21 cellular contexts compared by ENCODE assay signal in the genomic region with DNA sequence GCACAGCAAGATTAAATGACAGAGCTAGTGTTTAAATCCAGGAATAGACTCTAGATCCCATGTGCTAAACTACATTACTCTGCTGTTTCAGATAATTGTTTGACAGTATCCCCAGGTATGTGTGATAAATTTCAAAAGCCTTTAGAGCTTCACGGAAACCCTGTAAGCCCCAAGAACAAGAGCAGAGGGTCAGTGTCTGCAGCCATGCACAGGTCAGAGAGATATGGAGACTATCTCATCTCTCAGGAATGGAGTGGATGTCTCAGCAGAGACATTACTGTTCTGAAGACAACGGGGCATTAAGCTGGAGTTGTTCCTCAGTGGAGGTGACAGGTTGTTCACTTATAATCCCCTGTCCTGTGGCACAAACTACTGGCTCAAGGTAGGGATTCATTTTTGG.
DNase-seq lines count a peak whose midpoint lies in the region; ATAC-seq and TF ChIP-seq lines count a peak whose summit lies in the region.
"Had no signal": no experiment of that assay in that cellular context is flagged by ENCODE, and none has a peak within 500 bp of the region (broad histone marks: within the 10 kb centered on the region; RNA-seq: fewer than 3 reads in every experiment).

No MANE protein-coding gene starts in this region.

- no peaks in the 10 kb centered on the region for H3K27me3 Mint-ChIP-seq in T-helper 2 cell treated with Interferon-gamma antibody and Interleukin-4, amounts not matched to agents 5 μg/mL and 100 μg/mL, for 36 hours (ENCODE audit: low read depth)
- H3K27me3 Mint-ChIP-seq in natural killer cell treated with Interleukin-12 subunit alpha and Interleukin-12 subunit beta and Interleukin-15 and Interleukin-18, amount 100 ng/mL, for 72 hours = no peaks in the 10 kb centered on the region
- H3K27me3 Mint-ChIP-seq in natural killer cell (ENCODE audit: low read depth in 2 of 2) = no peaks in the 10 kb centered on the region

- no peaks in the 10 kb centered on the region for H3K9me3 Mint-ChIP-seq in T-helper 2 cell treated with Interferon-gamma antibody and Interleukin-4, amounts not matched to agents 5 μg/mL and 100 μg/mL, for 36 hours
- H3K9me3 Mint-ChIP-seq in natural killer cell treated with Interleukin-12 subunit alpha and Interleukin-12 subunit beta and Interleukin-15 and Interleukin-18, amount 100 ng/mL, for 72 hours = no peaks in the 10 kb centered on the region
- H3K9me3 Mint-ChIP-seq in natural killer cell = no peaks in the 10 kb centered on the region
- H3K9me3 Mint-ChIP-seq: GM23338, H9 had no signal

- peaks cover 34% of the 10 kb centered on the region for H3K4me1 Mint-ChIP-seq in T-helper 2 cell treated with Interferon-gamma antibody and Interleukin-4, amounts not matched to agents 5 μg/mL and 100 μg/mL, for 36 hours (ENCODE audit: low read depth)
- peaks cover 30 to 47% of the 10 kb centered on the region in 2 donors for H3K4me1 Mint-ChIP-seq in natural killer cell treated with Interleukin-12 subunit alpha and Interleukin-12 subunit beta and Interleukin-15 and Interleukin-18, amount 100 ng/mL, for 72 hours (ENCODE audit: low read depth in 2 of 2)
- H3K4me1 Mint-ChIP-seq in natural killer cell = peaks cover 8 to 16% of the 10 kb centered on the region in 2 donors
- H3K4me1 Mint-ChIP-seq: GM23338, H9 had no signal

- peak overlapping the region; percentile 22 for H3K4me3 Mint-ChIP-seq in T-helper 2 cell treated with Interferon-gamma antibody and Interleukin-4, amounts not matched to agents 5 μg/mL and 100 μg/mL, for 36 hours
- H3K4me3 Mint-ChIP-seq in natural killer cell treated with Interleukin-12 subunit alpha and Interleukin-12 subunit beta and Interleukin-15 and Interleukin-18, amount 100 ng/mL, for 72 hours = peak overlapping the region; percentile 85
- no peak overlapping the region for H3K4me3 Mint-ChIP-seq in natural killer cell
- H3K4me3 Mint-ChIP-seq: CD14-positive monocyte, GM23338, H9 had no signal

- TF ChIP-seq CTCF in natural killer cell (IDR thresholded peaks at IDR 0.05) = no peak

- intact Hi-C loops in natural killer cell (cut with micrococcal nuclease) = no loop called here

- peaks cover 14% of the 10 kb centered on the region for H3K36me3 Mint-ChIP-seq in T-helper 2 cell treated with Interferon-gamma antibody and Interleukin-4, amounts not matched to agents 5 μg/mL and 100 μg/mL, for 36 hours (ENCODE audit: low read depth)
- peaks cover 6% of the 10 kb centered on the region for H3K36me3 Mint-ChIP-seq in natural killer cell treated with Interleukin-12 subunit alpha and Interleukin-12 subunit beta and Interleukin-15 and Interleukin-18, amount 100 ng/mL, for 72 hours
- H3K36me3 Mint-ChIP-seq in natural killer cell = no peaks in the 10 kb centered on the region

- ATAC-seq in natural killer cell treated with Interleukin-12 subunit alpha and Interleukin-12 subunit beta and Interleukin-15 and Interleukin-18, amount 100 ng/mL, for 72 hours = no peak
- ATAC-seq in natural killer cell = no peak
- ATAC-seq: GM23338 had no signal

- no peak for DNase-seq in T-helper 2 cell treated with Interferon-gamma antibody and Interleukin-4, amounts not matched to agents 5 μg/mL and 100 μg/mL, for 36 hours (ENCODE audit: low spot score)
- DNase-seq in T-helper 2 cell (no peak), natural killer cell (no peak), islet precursor cell (peak; percentile 55), T-helper 1 cell (no peak), GF-D8 (lab: John Stamatoyannopoulos, UW) (no peak), middle frontal gyrus (ENCODE audit: extremely low spot score, low spot score) (no peak)
- no peak for DNase-seq in natural killer cell treated with Interleukin-12 subunit alpha and Interleukin-12 subunit beta and Interleukin-15 and Interleukin-18, amount 100 ng/mL, for 72 hours (ENCODE audit: low spot score)
- DNase-seq: BE2C, DMS53, H9, KG1, MG63, NCI-H1105 treated with DMSO at 0.1 percent for 48 hours, NCI-H146, NCI-H2029, NCI-H446, NCI-H524 treated with DMSO at 0.1 percent for 48 hours, NCI-H774 had no signal

- no peak overlapping the region for H3K27ac Mint-ChIP-seq in T-helper 2 cell treated with Interferon-gamma antibody and Interleukin-4, amounts not matched to agents 5 μg/mL and 100 μg/mL, for 36 hours
- H3K27ac Mint-ChIP-seq in natural killer cell treated with Interleukin-12 subunit alpha and Interleukin-12 subunit beta and Interleukin-15 and Interleukin-18, amount 100 ng/mL, for 72 hours = peak overlapping the region; percentile 94 to 97
- no peak overlapping the region for H3K27ac Mint-ChIP-seq in natural killer cell
- H3K27ac Mint-ChIP-seq: CD14-positive monocyte, GM23338, H9 had no signal

Comparison
In these comparisons a context has a peak if more than half of its experiments do, and no peak if none do; other contexts are left out.
1. H3K27ac Mint-ChIP-seq: peak in natural killer cell treated with Interleukin-12 subunit alpha and Interleukin-12 subunit beta and Interleukin-15 and Interleukin-18, amount 100 ng/mL, for 72 hours (2 of 2); none in T-helper 2 cell treated with Interferon-gamma antibody and Interleukin-4, amounts not matched to agents 5 μg/mL and 100 μg/mL, for 36 hours (single experiment) and natural killer cell (0 of 2).